Comparison of ENCODE assay signal across 11 cellular contexts in the genomic region with DNA sequence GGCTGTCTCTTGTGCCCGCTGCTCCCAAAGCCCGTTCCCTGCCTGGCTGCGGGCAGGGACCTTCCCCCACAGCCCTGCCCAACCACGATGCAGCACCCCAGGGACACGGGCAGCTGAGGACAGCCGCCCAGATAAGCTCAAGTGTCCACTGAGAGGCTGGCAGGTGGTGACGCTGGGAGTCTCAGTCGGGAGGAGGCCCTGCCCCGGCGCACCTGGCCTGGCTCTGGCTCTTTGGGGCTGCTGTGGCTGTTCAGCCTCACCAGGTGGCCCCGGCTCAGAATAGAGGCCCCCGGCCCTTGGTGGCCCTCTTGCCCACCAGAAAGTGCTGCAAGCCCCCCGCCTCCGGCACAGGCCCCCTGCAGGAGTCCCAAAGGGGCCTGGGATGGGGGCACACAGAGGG. TPM values are rescaled to one million over a fixed set of nuclear protein-coding genes. Genes with fewer than 3 reads are reported as not detected.
DNase-seq lines count a peak whose midpoint lies in the region; ATAC-seq and TF ChIP-seq lines count a peak whose summit lies in the region.
"Had no signal": no experiment of that assay in that cellular context is flagged by ENCODE, and none has a peak within 500 bp of the region (broad histone marks: within the 10 kb centered on the region; RNA-seq: fewer than 3 reads in every experiment).

No MANE protein-coding gene starts in this region.

- H4K8ac ChIP-seq in mesendoderm (ENCODE audit: low read depth, low read length), result no peak overlapping the region

- TF ChIP-seq POLR2A in testis (IDR thresholded peaks at IDR 0.05), result no peak

- H2AK5ac ChIP-seq in mesendoderm (ENCODE audit: low read length), result no peak overlapping the region

- H3K56ac ChIP-seq in mesendoderm (ENCODE audit: low read length), result no peak overlapping the region

- no peak overlapping the region for H2BK120ac ChIP-seq in mesendoderm (ENCODE audit: low read depth, low read length)

- no peak overlapping the region for H3K9ac ChIP-seq in mesendoderm (ENCODE audit: low read length)

- no peak overlapping the region for H2BK5ac ChIP-seq in mesendoderm (ENCODE audit: low read length)

- H3K27me3 ChIP-seq in testis (no peaks in the 10 kb centered on the region), mesendoderm (ENCODE audit: insufficient read depth, low read length, poor library complexity) (no peaks in the 10 kb centered on the region)
- H3K27me3 ChIP-seq: sigmoid colon had no signal

- intact Hi-C loops in left cardiac atrium (cut with DNase I) (no loop called here), testis (cut with DNase I; ENCODE audit: low total_unique reads) (no loop called here)

- WGBS in testis, 2 donors, result 78% methylated on average over 2 of the region's 14 CpGs; no CpG with 5 or more reads in 1 of the 2 donors
- WGBS in mesendoderm (ENCODE audit: extremely low coverage, insufficient coverage, low lambda C conversion rate), result no CpG with 5 or more reads among the region's 14 CpGs

- peak overlapping the region; percentile 50 to 59 for H3K27ac ChIP-seq in testis
- no peak overlapping the region for H3K27ac ChIP-seq in mesendoderm (ENCODE audit: low read depth, low read length)

- no peak overlapping the region for H3K4me2 ChIP-seq in mesendoderm (ENCODE audit: low read length)

- no peak overlapping the region for H3K23ac ChIP-seq in mesendoderm (ENCODE audit: low read length)

- TF ChIP-seq CTCF in testis (IDR thresholded peaks at IDR 0.05), result no peak

- H3K36me3 ChIP-seq in testis (ENCODE audit: low read depth, missing control alignments) (no peaks in the 10 kb centered on the region), mesendoderm (ENCODE audit: control insufficient read depth, insufficient read depth, low read length) (no peaks in the 10 kb centered on the region)

- no peak overlapping the region for H4K5ac ChIP-seq in mesendoderm (ENCODE audit: low read length)

- peaks cover 2% of the 10 kb centered on the region for H3K79me1 ChIP-seq in mesendoderm (ENCODE audit: low read length)

- no peak overlapping the region for H3K4me3 ChIP-seq in testis
- no peak overlapping the region for H3K4me3 ChIP-seq in mesendoderm (ENCODE audit: low read length)
- H3K4me3 ChIP-seq: sigmoid colon had no signal

- H3K9me3 ChIP-seq in testis, result no peaks in the 10 kb centered on the region
- H3K9me3 ChIP-seq: Caco-2, sigmoid colon had no signal

- peak; percentile 90 for DNase-seq in NCI-H1092 treated with DMSO at 0.1 percent for 48 hours (lab: John Stamatoyannopoulos, UW)
- peak; percentile 82 for DNase-seq in NCI-H345 treated with DMSO at 0.1 percent for 48 hours (lab: John Stamatoyannopoulos, UW; ENCODE audit: unreplicated experiment)
- peak; percentile 70 for DNase-seq in left cardiac atrium
- DNase-seq in testis, result no peak
- DNase-seq in mesendoderm, result no peak
- DNase-seq: activated CD4-positive, alpha-beta memory T cell treated with anti-CD3 and anti-CD28 coated beads for 36 hours; activated naive CD4-positive, alpha-beta T cell treated with Interleukin-2 at 50 U/mL for 16 hours; Caco-2; sigmoid colon had no signal

- H3K18ac ChIP-seq in mesendoderm (ENCODE audit: low read length), result no peak overlapping the region

- peaks cover 60% of the 10 kb centered on the region for H3K4me1 ChIP-seq in testis
- peaks cover 2% of the 10 kb centered on the region for H3K4me1 ChIP-seq in mesendoderm (ENCODE audit: control insufficient read depth, low read depth, low read length)

- H2BK15ac ChIP-seq in mesendoderm (replicated peaks; ENCODE audit: low read depth), result no peak overlapping the region

- H3K4ac ChIP-seq in mesendoderm (ENCODE audit: low read depth, low read length), result no peak overlapping the region

- no peaks in the 10 kb centered on the region for H3K79me2 ChIP-seq in mesendoderm (ENCODE audit: control insufficient read depth, insufficient read depth, low read length)

- ATAC-seq in left cardiac atrium (peak; percentile 39 to 65), HG02798 (IDR thresholded peaks at IDR 0.05; ENCODE audit: poor library complexity, unreplicated experiment) (no peak), HG02571 (IDR thresholded peaks at IDR 0.05; ENCODE audit: unreplicated experiment) (no peak)

RNA-seq across cellular contexts. Expression of a gene that starts 5.5 kb away (rescaled TPM):
- total RNA-seq in left cardiac atrium, result 10 to 100 TPM in 1 of 2 donors, 1 to 10 TPM in 1; 5.7 to 16.6 TPM
- total RNA-seq in testis, result 10 to 100 TPM; 24.6 to 35.6 TPM
- 18.0 TPM for polyA plus RNA-seq in testis (ENCODE audit: insufficient read depth, low read depth, low replicate concordance)
- 36.8 TPM for polyA plus RNA-seq in mesendoderm (2013, experiment 1 of 2)
- 36.0 TPM for polyA plus RNA-seq in mesendoderm (2013, experiment 2 of 2)

RNA-seq across cellular contexts. Expression of a gene that starts 5.6 kb away (rescaled TPM):
- 10 to 100 TPM; 54.3 to 73.4 TPM for total RNA-seq in left cardiac atrium
- total RNA-seq in testis, result 100 to 1,000 TPM; 222 to 271 TPM
- polyA plus RNA-seq in testis (ENCODE audit: insufficient read depth, low read depth, low replicate concordance), result 136 TPM
- polyA plus RNA-seq in mesendoderm (2013, experiment 1 of 2), result 42.5 TPM
- polyA plus RNA-seq in mesendoderm (2013, experiment 2 of 2), result 41.1 TPM

RNA-seq across cellular contexts. Expression of a gene that starts 15.5 kb away (rescaled TPM):
- 100 to 1,000 TPM; 164 to 242 TPM for total RNA-seq in left cardiac atrium
- 10 to 100 TPM; 54.1 to 59.9 TPM for total RNA-seq in testis
- polyA plus RNA-seq in testis (ENCODE audit: insufficient read depth, low read depth, low replicate concordance), result 50.6 TPM
- 6.2 TPM for polyA plus RNA-seq in mesendoderm (2013, experiment 1 of 2)
- 7.1 TPM for polyA plus RNA-seq in mesendoderm (2013, experiment 2 of 2)

RNA-seq across cellular contexts. Expression of a gene that starts 22.6 kb away (rescaled TPM):
- total RNA-seq in left cardiac atrium (under 1 TPM in 1 of 2 donors, not detected in 1; 0.84 TPM), testis (1 to 10 TPM; 7.3 to 8.2 TPM)
- polyA plus RNA-seq in testis (ENCODE audit: insufficient read depth, low read depth, low replicate concordance), result 3.9 TPM
- polyA plus RNA-seq in mesendoderm (2013, experiment 1 of 2), result 2.7 TPM
- 2.7 TPM for polyA plus RNA-seq in mesendoderm (2013, experiment 2 of 2)
- total RNA-seq: sigmoid colon had no signal

RNA-seq across cellular contexts. Expression of a gene that starts 32.5 kb away (rescaled TPM):
- 10 to 100 TPM; 14.7 to 22.9 TPM for total RNA-seq in left cardiac atrium
- total RNA-seq in testis, result 10 to 100 TPM; 80.4 to 94.6 TPM
- polyA plus RNA-seq in testis (ENCODE audit: insufficient read depth, low read depth, low replicate concordance), result 46.3 TPM
- 32.7 TPM for polyA plus RNA-seq in mesendoderm (2013, experiment 1 of 2)
- 32.2 TPM for polyA plus RNA-seq in mesendoderm (2013, experiment 2 of 2)

Comparison
In these comparisons a context has a peak if more than half of its experiments do, and no peak if none do; other contexts are left out.
1. DNase-seq: peak in NCI-H1092 treated with DMSO at 0.1 percent for 48 hours (single experiment), NCI-H345 treated with DMSO at 0.1 percent for 48 hours (single experiment) and left cardiac atrium (single experiment); none in testis (single experiment) and mesendoderm (single experiment).
2. ATAC-seq: peak in left cardiac atrium (2 of 2); none in HG02798 (single experiment) and HG02571 (single experiment).